ENCODE assay signal across 13 cellular contexts in genomic region chr4:173486714-173487392, GRCh38. TPM values are rescaled to one million over a fixed set of nuclear protein-coding genes. Genes with fewer than 3 reads are reported as not detected.
DNase-seq lines count a peak whose midpoint lies in the region; ATAC-seq and TF ChIP-seq lines count a peak whose summit lies in the region.
"Had no signal": no experiment of that assay in that cellular context is flagged by ENCODE, and none has a peak within 500 bp of the region (broad histone marks: within the 10 kb centered on the region; RNA-seq: fewer than 3 reads in every experiment).

No MANE protein-coding gene starts in this region.

- ATAC-seq in gastroesophageal sphincter = peak; percentile 30
- ATAC-seq: psoas muscle had no signal

- WGBS in gastroesophageal sphincter (ENCODE audit: low coverage in 1 of 2), 2 donors = 0% methylated on average over 1 of the region's 1 CpG
- WGBS in sigmoid colon, 2 donors = 81 to 89% methylated on average over 1 of the region's 1 CpG

- H3K27ac ChIP-seq in SJCRH30 = peak overlapping the region; percentile 39
- peak overlapping the region in 2 of 4 donors; percentile 40 to 42 for H3K27ac ChIP-seq in gastroesophageal sphincter
- H3K27ac ChIP-seq in sigmoid colon = peak overlapping the region in 3 of 4 donors; percentile 42 to 61 (median 55)
- H3K27ac ChIP-seq: psoas muscle had no signal

- no peaks in the 10 kb centered on the region for H3K27me3 ChIP-seq in SJCRH30
- no peaks in the 10 kb centered on the region for H3K27me3 ChIP-seq in gastroesophageal sphincter
- H3K27me3 ChIP-seq in sigmoid colon = no peaks in the 10 kb centered on the region

- H3K36me3 ChIP-seq in SJCRH30 (no peaks in the 10 kb centered on the region), gastroesophageal sphincter (no peaks in the 10 kb centered on the region), sigmoid colon (no peaks in the 10 kb centered on the region)

- no peak for TF ChIP-seq EP300 in gastroesophageal sphincter (IDR thresholded peaks at IDR 0.05)
- no peak for TF ChIP-seq EP300 in sigmoid colon (IDR thresholded peaks at IDR 0.05)

- H3K9me3 ChIP-seq in SJCRH30 (replicated peaks) (no peaks in the 10 kb centered on the region), gastroesophageal sphincter (no peaks in the 10 kb centered on the region), sigmoid colon (no peaks in the 10 kb centered on the region)
- H3K9me3 ChIP-seq: psoas muscle had no signal

- peak; percentile 23 for DNase-seq in NCI-H1105 (lab: John Stamatoyannopoulos, UW)
- no peak for DNase-seq in SJCRH30
- no peak for DNase-seq in sigmoid colon
- no peak for DNase-seq in HuH-7 (ENCODE audit: low spot score)
- no peak for DNase-seq in germinal center (ENCODE audit: low spot score)
- no peak for DNase-seq in SW 1271 (lab: John Stamatoyannopoulos, UW)
- DNase-seq: activated naive CD8-positive, alpha-beta T cell treated with anti-CD3 and anti-CD28 coated beads, Interleukin-2, amount 10 ng/mL, durations not matched to agents 7 days and 5 days; islet precursor cell; psoas muscle had no signal

- intact Hi-C loops in sigmoid colon (cut with DNase I) = no loop called here

- no peak for TF ChIP-seq CTCF in gastroesophageal sphincter (IDR thresholded peaks at IDR 0.05)
- TF ChIP-seq CTCF in sigmoid colon (IDR thresholded peaks at IDR 0.05) = no peak

- H3K4me1 ChIP-seq in SJCRH30 (peaks cover 16% of the 10 kb centered on the region), gastroesophageal sphincter (peaks cover 6 to 45% (median 11%) of the 10 kb centered on the region in 3 donors), sigmoid colon (peaks cover 0 to 47% (median 35%) of the 10 kb centered on the region in 4 donors)
- H3K4me1 ChIP-seq: psoas muscle had no signal

- H3K4me3 ChIP-seq in SJCRH30 (no peak overlapping the region), gastroesophageal sphincter (no peak overlapping the region), sigmoid colon (no peak overlapping the region)
- H3K4me3 ChIP-seq: psoas muscle had no signal

- TF ChIP-seq POLR2A in gastroesophageal sphincter (IDR thresholded peaks at IDR 0.05) (no peak), sigmoid colon (IDR thresholded peaks at IDR 0.05) (no peak)

RNA-seq across cellular contexts. Expression of gene HAND2, which starts 43.2 kb away (rescaled TPM):
- total RNA-seq in SJCRH30 (2014; rRNA removed; shearing (Covaris generic)) = 2.3 and 3.4 TPM in 2 replicates
- 100 to 1,000 TPM in 3 of 4 donors, 10 to 100 TPM in 1; 73.0 to 138 (median 128) TPM for total RNA-seq in gastroesophageal sphincter
- total RNA-seq in sigmoid colon = 100 to 1,000 TPM; 141 to 224 (median 180) TPM
- 10 to 100 TPM in 1 of 3 donors, 1 to 10 TPM in 1, under 1 TPM in 1; 0.46 to 17.4 (median 7.2) TPM for polyA plus RNA-seq in sigmoid colon
- total RNA-seq: activated naive CD8-positive, alpha-beta T cell treated with anti-CD3 and anti-CD28 coated beads, Interleukin-2, amount 10 ng/mL, durations not matched to agents 7 days and 5 days; NCI-H460; temporal lobe had no signal
- polyA plus RNA-seq: neural cell had no signal

Comparison
In these comparisons a context has a peak if more than half of its experiments do, and no peak if none do; other contexts are left out.
1. RNA of gene HAND2, which starts 43.2 kb away (total RNA-seq): 141 to 224 TPM in sigmoid colon and 73.0 to 138 TPM in gastroesophageal sphincter; 2.3 to 3.4 TPM in SJCRH30; every median in the first group is over 10 times any median in the second.